ENCODE assay signal across 24 cellular contexts in the genomic region with DNA sequence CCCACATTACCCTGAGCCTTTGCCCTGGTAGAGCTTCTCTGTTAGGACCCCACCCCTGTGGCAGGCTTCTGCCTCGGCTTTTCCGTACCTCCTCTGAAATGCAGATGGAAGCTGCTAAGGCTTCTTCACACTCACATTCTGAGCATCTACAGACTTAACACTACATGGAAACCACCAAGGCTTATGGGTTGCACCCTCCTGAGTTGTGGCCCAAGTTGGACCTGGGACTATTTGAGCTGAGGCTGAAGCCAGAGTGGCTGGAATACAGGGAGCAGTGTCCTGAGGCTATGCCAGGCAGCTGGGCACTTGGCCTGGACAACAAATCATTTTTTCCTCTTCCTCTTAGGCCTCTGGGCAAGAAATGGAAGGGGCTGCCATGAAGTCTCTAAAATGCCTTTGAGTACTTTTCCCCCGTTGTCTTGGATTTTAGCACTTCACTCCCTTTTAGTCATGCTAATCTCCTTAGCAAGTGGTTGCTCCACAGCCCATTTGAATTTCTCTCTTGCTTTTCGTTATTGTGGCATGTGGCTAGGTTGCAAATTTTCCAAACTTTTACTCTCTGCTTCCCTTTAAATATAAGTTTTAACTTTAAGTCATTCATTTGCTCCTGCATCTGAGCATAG.
"Had no signal": no experiment of that assay in that cellular context is flagged by ENCODE, and none has a peak within 500 bp of the region (broad histone marks: within the 10 kb centered on the region; RNA-seq: fewer than 3 reads in every experiment).

No MANE protein-coding gene starts in this region.

- H3K9me3 ChIP-seq: adrenal gland, Peyer's patch, SJSA1 had no signal

- ATAC-seq: activated CD8-positive, alpha-beta T cell treated with anti-CD3 and anti-CD28 coated beads, Interleukin-2, amount 10 ng/mL, durations not matched to agents 7 days and 5 days; SK-N-SH treated with all-trans-retinoic acid at 6 μM for 48 hours had no signal

- H3K36me3 ChIP-seq: adrenal gland, Peyer's patch, SJSA1 had no signal

- DNase-seq: activated CD4-positive, alpha-beta T cell treated with anti-CD3 and anti-CD28 coated beads for 48 hours; activated CD4-positive, alpha-beta T cell treated with anti-CD3 and anti-CD28 coated beads, Interleukin-2, amount 50 U/mL, for 4 hours; activated CD4-positive, CD25-positive, alpha-beta regulatory T cell treated with anti-CD3 and anti-CD28 coated beads, Interleukin-2, amount 50 U/mL, for 72 hours; activated CD8-positive, alpha-beta memory T cell treated with anti-CD3 and anti-CD28 coated beads, Interleukin-2, amount 50 U/mL, for 48 hours; activated CD8-positive, alpha-beta T cell treated with anti-CD3 and anti-CD28 coated beads, Interleukin-2, amount 10 ng/mL, durations not matched to agents 7 days and 5 days; activated naive CD4-positive, alpha-beta T cell treated with anti-CD3 and anti-CD28 coated beads, Interleukin-2, amount 50 U/mL, for 16 hours; activated naive CD8-positive, alpha-beta T cell treated with anti-CD3 and anti-CD28 coated beads, Interleukin-2, amount 10 ng/mL, durations not matched to agents 7 days and 5 days; activated T-cell treated with anti-CD3 and anti-CD28 coated beads, Interleukin-2, amount 50 U/mL, for 1 hour; adrenal gland; anterior cingulate cortex; MM.1S; NCI-H1105; NCI-H1436; NCI-H1694 treated with DMSO at 0.1 percent for 48 hours; NCI-H2029 treated with DMSO at 0.1 percent for 48 hours; NCI-H345; NCI-H510A; NCI-H526 treated with DMSO at 0.1 percent for 48 hours; NCI-H82; SHP77; SW 1271 had no signal

- H3K4me3 Mint-ChIP-seq: activated CD8-positive, alpha-beta T cell treated with anti-CD3 and anti-CD28 coated beads, Interleukin-2, amount 10 ng/mL, durations not matched to agents 7 days and 5 days; activated naive CD8-positive, alpha-beta T cell treated with anti-CD3 and anti-CD28 coated beads, Interleukin-2, amount 10 ng/mL, durations not matched to agents 7 days and 5 days had no signal

- H3K36me3 Mint-ChIP-seq: activated naive CD8-positive, alpha-beta T cell treated with anti-CD3 and anti-CD28 coated beads, Interleukin-2, amount 10 ng/mL, durations not matched to agents 7 days and 5 days had no signal

- H3K27ac ChIP-seq: adrenal gland, Peyer's patch, SJSA1 had no signal

- H3K27me3 Mint-ChIP-seq: activated naive CD8-positive, alpha-beta T cell treated with anti-CD3 and anti-CD28 coated beads, Interleukin-2, amount 10 ng/mL, durations not matched to agents 7 days and 5 days had no signal

- H3K4me1 ChIP-seq: adrenal gland, Peyer's patch, SJSA1 had no signal

- H3K27ac Mint-ChIP-seq: activated CD8-positive, alpha-beta T cell treated with anti-CD3 and anti-CD28 coated beads, Interleukin-2, amount 10 ng/mL, durations not matched to agents 7 days and 5 days; activated naive CD8-positive, alpha-beta T cell treated with anti-CD3 and anti-CD28 coated beads, Interleukin-2, amount 10 ng/mL, durations not matched to agents 7 days and 5 days had no signal

- H3K4me1 Mint-ChIP-seq: activated naive CD8-positive, alpha-beta T cell treated with anti-CD3 and anti-CD28 coated beads, Interleukin-2, amount 10 ng/mL, durations not matched to agents 7 days and 5 days had no signal

- H3K4me3 ChIP-seq: adrenal gland, Peyer's patch, SJSA1 had no signal

- H3K27me3 ChIP-seq: adrenal gland, Peyer's patch, SJSA1 had no signal
